In the genomic region with DNA sequence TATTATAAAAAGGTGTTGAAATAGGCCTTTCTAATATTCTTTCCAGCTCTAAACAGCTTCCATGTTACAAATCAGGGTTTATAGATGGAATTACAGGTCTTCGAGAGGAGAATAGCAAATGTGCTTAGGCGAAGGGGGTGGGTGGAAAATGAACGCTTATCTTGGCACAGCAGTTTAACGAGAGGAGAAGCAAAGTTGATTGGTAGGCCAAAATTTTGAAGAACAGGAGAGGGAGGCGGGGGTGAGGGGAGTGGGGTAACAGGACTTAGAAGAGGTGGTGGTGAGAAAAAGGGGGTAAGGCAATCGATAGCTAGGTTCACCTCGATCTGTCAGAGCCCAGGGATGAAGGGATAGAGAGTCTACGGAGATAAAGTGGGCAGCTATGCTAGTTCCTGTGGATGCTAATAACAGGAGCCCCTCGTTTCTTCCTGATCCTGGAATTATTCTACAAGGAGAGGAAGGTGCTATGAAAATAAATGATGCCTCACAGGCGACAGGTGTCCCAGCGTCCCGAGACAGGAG, we compare ENCODE assay signal across 1 cellular context.
TF ChIP-seq lines count a peak whose summit lies in the region.

No MANE protein-coding gene starts in this region.

TF ChIP-seq in K562, 482 proteins besides CTCF, POLR2A, EP300 and RAD21 (continued from another document):
- TF ChIP-seq, protein P1, sequence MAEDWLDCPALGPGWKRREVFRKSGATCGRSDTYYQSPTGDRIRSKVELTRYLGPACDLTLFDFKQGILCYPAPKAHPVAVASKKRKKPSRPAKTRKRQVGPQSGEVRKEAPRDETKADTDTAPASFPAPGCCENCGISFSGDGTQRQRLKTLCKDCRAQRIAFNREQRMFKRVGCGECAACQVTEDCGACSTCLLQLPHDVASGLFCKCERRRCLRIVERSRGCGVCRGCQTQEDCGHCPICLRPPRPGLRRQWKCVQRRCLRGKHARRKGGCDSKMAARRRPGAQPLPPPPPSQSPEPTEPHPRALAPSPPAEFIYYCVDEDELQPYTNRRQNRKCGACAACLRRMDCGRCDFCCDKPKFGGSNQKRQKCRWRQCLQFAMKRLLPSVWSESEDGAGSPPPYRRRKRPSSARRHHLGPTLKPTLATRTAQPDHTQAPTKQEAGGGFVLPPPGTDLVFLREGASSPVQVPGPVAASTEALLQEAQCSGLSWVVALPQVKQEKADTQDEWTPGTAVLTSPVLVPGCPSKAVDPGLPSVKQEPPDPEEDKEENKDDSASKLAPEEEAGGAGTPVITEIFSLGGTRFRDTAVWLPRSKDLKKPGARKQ (CRISPR knock-in tag; IDR thresholded peaks at IDR 0.05), result no peak
- no peak for TF ChIP-seq NONO (IDR thresholded peaks at IDR 0.05; ENCODE audit: low read depth in 2 of 2, low read length in 1 of 2)
